Comparison of ENCODE assay signal across 9 cellular contexts in the genomic region with DNA sequence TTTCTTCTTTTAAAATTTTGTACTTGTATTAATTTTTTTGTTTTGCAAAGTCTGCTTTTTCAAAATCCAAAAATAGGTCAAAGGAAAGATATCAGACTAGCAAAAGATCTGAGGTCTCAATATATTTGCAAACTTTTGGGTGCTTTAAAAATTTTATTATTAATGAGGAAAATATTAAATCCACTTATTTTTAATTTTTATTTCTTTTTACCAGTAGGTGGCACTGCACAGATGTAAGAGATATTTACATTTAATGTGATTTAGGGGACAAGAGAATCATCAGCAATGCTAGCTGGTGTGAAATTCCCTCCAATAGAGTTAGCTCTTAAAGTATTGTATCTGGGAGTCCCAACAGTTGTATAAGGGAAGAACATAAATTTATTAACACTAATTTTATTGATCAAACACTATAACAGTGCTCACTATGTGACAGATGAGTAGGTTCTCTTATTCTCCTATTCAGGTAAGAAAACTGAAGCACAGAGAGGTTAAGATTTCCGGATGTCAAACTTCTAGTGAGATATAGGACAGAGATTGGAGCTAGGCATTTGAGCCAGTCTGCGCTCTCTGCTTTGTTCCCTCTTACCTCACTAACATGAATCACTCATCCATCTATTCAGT. TPM values are rescaled to one million over a fixed set of nuclear protein-coding genes. Genes with fewer than 3 reads are reported as not detected.
DNase-seq lines count a peak whose midpoint lies in the region; ATAC-seq and TF ChIP-seq lines count a peak whose summit lies in the region.
"Had no signal": no experiment of that assay in that cellular context is flagged by ENCODE, and none has a peak within 500 bp of the region (broad histone marks: within the 10 kb centered on the region; RNA-seq: fewer than 3 reads in every experiment).

No MANE protein-coding gene starts in this region.

- no peak overlapping the region for H3K4me3 ChIP-seq in Panc1 (ENCODE audit: low read depth in 2 of 2, low read length in 2 of 2)
- H3K4me3 ChIP-seq in fibroblast of pulmonary artery (replicated peaks; ENCODE audit: low read depth, low read length), result no peak overlapping the region
- no peak overlapping the region for H3K4me3 ChIP-seq in ovary

- ATAC-seq in Panc1 (no peak), GM18498 (IDR thresholded peaks at IDR 0.05; ENCODE audit: unreplicated experiment) (no peak)

- H3K27ac ChIP-seq in 22Rv1, result no peak overlapping the region
- no peak overlapping the region for H3K27ac ChIP-seq in Panc1 (ENCODE audit: low read length)
- no peak overlapping the region for H3K27ac ChIP-seq in ovary

- H3K4me1 ChIP-seq in Panc1 (ENCODE audit: control insufficient read depth, insufficient read depth, low read length) (no peaks in the 10 kb centered on the region), ovary (ENCODE audit: insufficient read depth) (no peaks in the 10 kb centered on the region)

- POLR2A ChIA-PET in Panc1 (lab: Charles Lee), result no interaction called here

- CTCF ChIA-PET in Panc1 (lab: Charles Lee), result no interaction called here

- H3K27me3 ChIP-seq in Panc1 (ENCODE audit: control insufficient read depth, insufficient read depth, low read length) (no peaks in the 10 kb centered on the region), ovary (no peaks in the 10 kb centered on the region)

- WGBS in ovary, 3 donors, result 86 to 91% (median 87%) methylated on average over 2 of the region's 2 CpGs

- no peak for TF ChIP-seq POLR2A in ovary (IDR thresholded peaks at IDR 0.05)

- H3K9me3 ChIP-seq in Panc1 (ENCODE audit: control insufficient read depth, insufficient read depth, low read depth, low read length) (no peaks in the 10 kb centered on the region), ovary (no peaks in the 10 kb centered on the region)

- H3K36me3 ChIP-seq in Panc1 (ENCODE audit: control insufficient read depth, insufficient read depth, low read length) (no peaks in the 10 kb centered on the region), ovary (no peaks in the 10 kb centered on the region)

- no peak for TF ChIP-seq EP300 in ovary (IDR thresholded peaks at IDR 0.05)

- no TSS peak for BruUV-seq in Panc1 (replicated peaks; lab: Mats Ljungman, UMichigan)

- peak; percentile 88 for TF ChIP-seq CTCF in 22Rv1 (IDR thresholded peaks at IDR 0.05)
- peak; percentile 46; the same call in 1 of the 2 replicates for TF ChIP-seq CTCF in Panc1 (IDR thresholded peaks at IDR 0.05)
- TF ChIP-seq CTCF in fibroblast of pulmonary artery (IDR thresholded peaks at IDR 0.05; ENCODE audit: low read length, missing control alignments), result peak; percentile 34
- TF ChIP-seq CTCF in ovary (IDR thresholded peaks at IDR 0.05), result no peak

- intact Hi-C loops in Panc1 (cut with micrococcal nuclease; ENCODE audit: unreplicated experiment), result no loop called here
- intact Hi-C loops in ovary (cut with DNase I), result no loop called here

- DNase-seq in EL (peak; percentile 0), Panc1 (ENCODE audit: low read depth, low spot score) (no peak), fibroblast of pulmonary artery (ENCODE audit: low read depth) (peak; percentile 33), anterior cingulate cortex (lab: John Stamatoyannopoulos, UW) (no peak), hippocampal formation (lab: John Stamatoyannopoulos, UW) (no peak), ovary (no peak)
- DNase-seq: Right ventricle myocardium superior had no signal

- in situ Hi-C loops in Panc1 (cut with HindIII; ENCODE audit: low pct_unique_long_range_greater_than_20kb, low sequenced_read_pairs), result no loop called here

RNA-seq across cellular contexts. Expression of a gene that starts 30.5 kb away (rescaled TPM):
- total RNA-seq in Panc1 (2021; ENCODE audit: unreplicated experiment) (0.23 TPM), ovary (under 1 TPM in 4 of 7 donors, not detected in 3; 0.23 to 0.53 (median 0.30) TPM)
- not detected for polyA plus RNA-seq in Panc1 (2012; ENCODE audit: insufficient read length)
- 1 to 10 TPM in 1 of 2 donors, under 1 TPM in 1; 0.05 to 1.1 TPM for polyA plus RNA-seq in ovary
- total RNA-seq: Right ventricle myocardium superior had no signal

Comparison
In these comparisons a context has a peak if more than half of its experiments do, and no peak if none do; other contexts are left out.
1. CTCF ChIP-seq: peak in 22Rv1 (single experiment), Panc1 (single experiment) and fibroblast of pulmonary artery (single experiment); none in ovary (0 of 3).
2. DNase-seq: peak in EL (single experiment) and fibroblast of pulmonary artery (single experiment); none in Panc1 (single experiment), anterior cingulate cortex (0 of 58), hippocampal formation (0 of 2) and ovary (0 of 5).